In genomic region chr22:46561435-46561905, GRCh38 we compare ENCODE assay signal across 13 cellular contexts. TPM values are rescaled to one million over a fixed set of nuclear protein-coding genes. Genes with fewer than 3 reads are reported as not detected.
A peak's percentile ranks its signal among the peaks of the same experiment; 100 is the strongest.
DNase-seq lines count a peak whose midpoint lies in the region; ATAC-seq and TF ChIP-seq lines count a peak whose summit lies in the region.
"Had no signal": no experiment of that assay in that cellular context is flagged by ENCODE, and none has a peak within 500 bp of the region (broad histone marks: within the 10 kb centered on the region; RNA-seq: fewer than 3 reads in every experiment).

No MANE protein-coding gene starts in this region.

- no peak for ATAC-seq in upper lobe of right lung

- CTCF ChIA-PET in Calu3 (lab: Charles Lee), result no interaction called here

- H3K27ac ChIP-seq in upper lobe of right lung, result no peak overlapping the region
- H3K27ac ChIP-seq: KMS-11, stomach had no signal

- DNase-seq in NCI-H82 (lab: John Stamatoyannopoulos, UW) (peak; percentile 71), NCI-H82 treated with DMSO at 0.1 percent for 48 hours (lab: John Stamatoyannopoulos, UW; ENCODE audit: unreplicated experiment) (no peak), UCSD-AML1 (lab: John Stamatoyannopoulos, UW; ENCODE audit: unreplicated experiment) (peak; percentile 42), myocyte (ENCODE audit: low read depth) (peak; percentile 52), upper lobe of right lung (no peak), Calu3 (no peak)
- DNase-seq in stimulated activated naive CD4-positive, alpha-beta T cell (lab: John Stamatoyannopoulos, UW), result no peak
- DNase-seq: amniotic stem cell, stomach had no signal

- no peak for TF ChIP-seq CTCF in upper lobe of right lung (IDR thresholded peaks at IDR 0.05)
- TF ChIP-seq CTCF in Calu3 (IDR thresholded peaks at IDR 0.05; ENCODE audit: unreplicated experiment), result no peak

- peaks cover 14% of the 10 kb centered on the region for H3K4me1 Mint-ChIP-seq in Calu3 (ENCODE audit: low read depth, unreplicated experiment)

- no peaks in the 10 kb centered on the region for H3K9me3 ChIP-seq in upper lobe of right lung
- H3K9me3 ChIP-seq: stomach had no signal

- no peaks in the 10 kb centered on the region for H3K9me3 Mint-ChIP-seq in Calu3 (ENCODE audit: low read depth, unreplicated experiment)

- peaks cover 4% of the 10 kb centered on the region for H3K36me3 Mint-ChIP-seq in Calu3 (ENCODE audit: insufficient read depth, unreplicated experiment)

- no TSS peak for BruUV-seq in Calu3 (replicated peaks; lab: Mats Ljungman, UMichigan)

- no peak overlapping the region for H3K4me3 ChIP-seq in upper lobe of right lung
- H3K4me3 ChIP-seq: stomach had no signal

- H3K27me3 ChIP-seq in upper lobe of right lung, result no peaks in the 10 kb centered on the region
- H3K27me3 ChIP-seq: stomach had no signal

- no peaks in the 10 kb centered on the region for H3K36me3 ChIP-seq in upper lobe of right lung
- H3K36me3 ChIP-seq: stomach had no signal

- H3K27ac Mint-ChIP-seq in Calu3 (ENCODE audit: unreplicated experiment), result no peak overlapping the region
- H3K27ac Mint-ChIP-seq: memory B cell had no signal

- intact Hi-C loops in upper lobe of right lung (cut with DNase I) (no loop called here), Calu3 (cut with micrococcal nuclease; ENCODE audit: unreplicated experiment) (loop anchor here (10.0 kb wide), 1 partner anchor 103 kb away; no protein-coding TSS in a partner anchor)

- no peak for TF ChIP-seq RAD21 in Ishikawa (IDR thresholded peaks at IDR 0.05; ENCODE audit: low read depth)

- no peak for TF ChIP-seq EP300 in Ishikawa (IDR thresholded peaks at IDR 0.05; ENCODE audit: borderline replicate concordance)

- peaks cover 10% of the 10 kb centered on the region for H3K27me3 Mint-ChIP-seq in Calu3 (ENCODE audit: unreplicated experiment)

- H3K4me1 ChIP-seq in upper lobe of right lung, result peaks cover 9% of the 10 kb centered on the region

- no peak overlapping the region for H3K4me3 Mint-ChIP-seq in Calu3 (ENCODE audit: low read depth, unreplicated experiment)
- H3K4me3 Mint-ChIP-seq: B cell, memory B cell had no signal

TF ChIP-seq in Ishikawa, 13 proteins besides CTCF, POLR2A, EP300 and RAD21:
- peak; percentile 99 for TF ChIP-seq USF1 (IDR thresholded peaks at IDR 0.05)
- no peak for TF ChIP-seq CREB1 (IDR thresholded peaks at IDR 0.05; ENCODE audit: low read depth)
- TF ChIP-seq YY1 (IDR thresholded peaks at IDR 0.05; ENCODE audit: low read depth), result peak; percentile 93

RNA-seq across cellular contexts. Expression of gene CELSR1, which starts 24.1 kb away (rescaled TPM):
- 1.3 and 1.4 TPM in 2 replicates for total RNA-seq in myocyte
- 0.83 TPM for polyA plus RNA-seq in myocyte (2012)
- total RNA-seq in upper lobe of right lung, result 53.5 TPM
- total RNA-seq in Calu3 (2022), result 40.8 and 45.5 TPM in 2 replicates

RNA-seq across cellular contexts. Expression of gene GRAMD4, which starts 58.7 kb away (rescaled TPM):
- total RNA-seq in myocyte, result 18.5 and 22.4 TPM in 2 replicates
- polyA plus RNA-seq in myocyte (2012), result 15.3 TPM
- total RNA-seq in upper lobe of right lung, result 71.4 TPM
- total RNA-seq in Calu3 (2022), result 61.2 and 63.4 TPM in 2 replicates

Comparison
In these comparisons a context has a peak if more than half of its experiments do, and no peak if none do; other contexts are left out.
1. DNase-seq: peak in NCI-H82 (single experiment), UCSD-AML1 (single experiment) and myocyte (single experiment); none in NCI-H82 treated with DMSO at 0.1 percent for 48 hours (single experiment), upper lobe of right lung (single experiment), stimulated activated naive CD4-positive, alpha-beta T cell (0 of 6) and Calu3 (single experiment).
2. RNA of gene CELSR1, which starts 24.1 kb away (total RNA-seq): 53.5 TPM in upper lobe of right lung (single experiment) and 40.8 to 45.5 TPM in Calu3; 1.3 to 1.4 TPM in myocyte; every median in the first group is over 10 times any median in the second.